10 cellular contexts compared by ENCODE assay signal in genomic region chr1:222233441-222234180, GRCh38.
"Had no signal": no experiment of that assay in that cellular context is flagged by ENCODE, and none has a peak within 500 bp of the region (broad histone marks: within the 10 kb centered on the region; RNA-seq: fewer than 3 reads in every experiment).

No MANE protein-coding gene starts in this region.

- H3K4me3 Mint-ChIP-seq: activated CD4-positive, alpha-beta T cell treated with anti-CD3 and anti-CD28 coated beads, Interleukin-2, amount 10 ng/mL, durations not matched to agents 7 days and 5 days; immature natural killer cell; natural killer cell treated with Interleukin-12 subunit alpha and Interleukin-12 subunit beta and Interleukin-15 and Interleukin-18, amount 100 ng/mL, for 72 hours; stimulated activated memory B cell treated with anti-CD40 and anti-IgM and Interleukin-4, amounts not matched to agents 10 μg/mL and 1 μg/mL and 100 μg/mL, for 72 hours; T-helper 2 cell treated with Interferon-gamma antibody and Interleukin-4, amounts not matched to agents 5 μg/mL and 100 μg/mL, for 36 hours had no signal

- DNase-seq: activated CD4-positive, alpha-beta T cell treated with anti-CD3 and anti-CD28 coated beads, Interleukin-2, amount 10 ng/mL, durations not matched to agents 7 days and 5 days; activated CD8-positive, alpha-beta memory T cell treated with anti-CD3 and anti-CD28 coated beads, Interleukin-2, amount 50 U/mL, for 48 hours; immature natural killer cell; mesendoderm; posterior cingulate gyrus; stimulated activated CD4-positive, alpha-beta T cell treated with anti-CD3 and anti-CD28 coated beads, Interleukin-2, amount 100 ng/mL, for 48 hours had no signal

- H3K4me1 Mint-ChIP-seq: activated CD4-positive, alpha-beta T cell treated with anti-CD3 and anti-CD28 coated beads, Interleukin-2, amount 10 ng/mL, durations not matched to agents 7 days and 5 days; immature natural killer cell; stimulated activated memory B cell treated with anti-CD40 and anti-IgM and Interleukin-4, amounts not matched to agents 10 μg/mL and 1 μg/mL and 100 μg/mL, for 72 hours had no signal

- H3K36me3 ChIP-seq: ascending aorta had no signal

- H3K27ac Mint-ChIP-seq: activated CD4-positive, alpha-beta T cell treated with anti-CD3 and anti-CD28 coated beads, Interleukin-2, amount 10 ng/mL, durations not matched to agents 7 days and 5 days; immature natural killer cell; natural killer cell treated with Interleukin-12 subunit alpha and Interleukin-12 subunit beta and Interleukin-15 and Interleukin-18, amount 100 ng/mL, for 72 hours; stimulated activated memory B cell treated with anti-CD40 and anti-IgM and Interleukin-4, amounts not matched to agents 10 μg/mL and 1 μg/mL and 100 μg/mL, for 72 hours; T-helper 2 cell treated with Interferon-gamma antibody and Interleukin-4, amounts not matched to agents 5 μg/mL and 100 μg/mL, for 36 hours had no signal

- H3K27me3 Mint-ChIP-seq: activated CD4-positive, alpha-beta T cell treated with anti-CD3 and anti-CD28 coated beads, Interleukin-2, amount 10 ng/mL, durations not matched to agents 7 days and 5 days had no signal

- H3K27me3 ChIP-seq: ascending aorta had no signal

- H3K4me1 ChIP-seq: ascending aorta had no signal

- H3K4me3 ChIP-seq: ascending aorta had no signal

- H3K27ac ChIP-seq: ascending aorta had no signal

- H3K9me3 ChIP-seq: ascending aorta had no signal

- H3K36me3 Mint-ChIP-seq: immature natural killer cell; natural killer cell treated with Interleukin-12 subunit alpha and Interleukin-12 subunit beta and Interleukin-15 and Interleukin-18, amount 100 ng/mL, for 72 hours; stimulated activated memory B cell treated with anti-CD40 and anti-IgM and Interleukin-4, amounts not matched to agents 10 μg/mL and 1 μg/mL and 100 μg/mL, for 72 hours had no signal

- H3K9me3 Mint-ChIP-seq: activated CD4-positive, alpha-beta T cell treated with anti-CD3 and anti-CD28 coated beads, Interleukin-2, amount 10 ng/mL, durations not matched to agents 7 days and 5 days; natural killer cell treated with Interleukin-12 subunit alpha and Interleukin-12 subunit beta and Interleukin-15 and Interleukin-18, amount 100 ng/mL, for 72 hours; stimulated activated memory B cell treated with anti-CD40 and anti-IgM and Interleukin-4, amounts not matched to agents 10 μg/mL and 1 μg/mL and 100 μg/mL, for 72 hours; T-helper 2 cell treated with Interferon-gamma antibody and Interleukin-4, amounts not matched to agents 5 μg/mL and 100 μg/mL, for 36 hours had no signal
